8 cellular contexts compared by ENCODE assay signal in the genomic region with DNA sequence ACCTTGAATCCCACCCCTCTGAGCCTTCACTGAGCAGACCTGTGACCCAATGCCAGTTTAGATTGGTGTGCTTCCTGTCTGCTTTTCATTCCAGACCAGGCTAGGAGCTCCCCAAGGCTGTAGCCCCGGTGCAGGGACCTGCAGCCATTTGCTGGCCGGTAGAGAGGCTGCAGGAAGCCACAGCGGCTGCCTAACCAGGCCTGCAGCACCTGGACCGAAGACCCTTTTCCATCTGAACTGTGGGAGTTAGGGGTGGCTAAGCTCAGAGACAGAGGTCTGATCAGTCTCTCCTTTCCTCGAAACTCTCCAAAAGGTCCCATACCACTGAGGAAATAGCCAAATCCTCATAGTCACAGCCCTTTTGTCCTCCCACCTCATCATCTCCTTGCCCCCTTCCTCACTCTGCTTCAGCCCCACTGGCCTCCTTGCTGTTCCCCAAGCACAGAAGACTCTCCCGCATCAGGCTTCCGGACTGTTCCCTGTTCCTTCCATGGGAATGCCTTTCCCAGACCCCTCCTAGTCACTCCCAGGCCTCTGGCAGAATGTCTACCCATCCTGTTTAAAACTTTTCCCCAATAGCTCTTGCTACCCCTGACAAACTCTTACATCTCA. TPM values are rescaled to one million over a fixed set of nuclear protein-coding genes. Genes with fewer than 3 reads are reported as not detected.
DNase-seq lines count a peak whose midpoint lies in the region; ATAC-seq, FAIRE-seq and TF ChIP-seq lines count a peak whose summit lies in the region.

No MANE protein-coding gene starts in this region.

- 74% methylated on average over 7 of the region's 7 CpGs for WGBS in K562 (ENCODE audit: insufficient coverage, low coverage, missing lambda C conversion rate)
- 92% methylated on average over 7 of the region's 7 CpGs for WGBS in lung, 2 donors
- 97% methylated on average over 7 of the region's 7 CpGs for WGBS in thymus

- peak overlapping the region; percentile 88 for H3K4me3 Mint-ChIP-seq in T-helper 1 cell treated with Interleukin-12 subunit alpha and Interleukin-12 subunit beta and Interleukin-4 antibody, amounts not matched to agents 30 μg/mL and 1 μg/mL, for 36 hours

- TF ChIP-seq CTCF in K562 (IDR thresholded peaks at IDR 0.05 in 2 of 3, conservative IDR thresholded peaks at IDR 0.05 in 1 of 3; ENCODE audit: insufficient read depth in 2 of 3, low read depth in 1 of 3, low read length in 3 of 3) (no peak), lung (IDR thresholded peaks at IDR 0.05; ENCODE audit: control extremely low read depth, extremely low read depth) (no peak)

- H3K36me3 Mint-ChIP-seq in T-helper 1 cell treated with Interleukin-12 subunit alpha and Interleukin-12 subunit beta and Interleukin-4 antibody, amounts not matched to agents 30 μg/mL and 1 μg/mL, for 36 hours (ENCODE audit: low read depth), result peaks cover 11% of the 10 kb centered on the region

- CTCF ChIA-PET in K562 (lab: Yijun Ruan, JAX; ENCODE audit: low intra/inter-chr PET ratio), result interaction anchor here (0.6 kb wide), 1 partner anchor 441 kb away, joined by 4 read pairs; no protein-coding TSS in a partner anchor

- DNase-seq in T-helper 1 cell (no peak), K562 (ENCODE audit: extremely low read depth in 1 of 4, low spot score in 3 of 4) (no peak), lung (ENCODE audit: low spot score) (no peak)

- H3K4me3 ChIP-seq in K562 (peak overlapping the region; percentile 88), lung (no peak overlapping the region), thymus (ENCODE audit: low read length) (peak overlapping the region; percentile 97)

- no TSS peak for BruUV-seq in K562 (replicated peaks; lab: Mats Ljungman, UMichigan)

- H4K20me1 ChIP-seq in K562 (replicated peaks; ENCODE audit: control insufficient read depth, insufficient read depth, low read length), result peaks cover 4% of the 10 kb centered on the region; the same call in 1 of the 2 replicates

- in situ Hi-C loops in K562 (cut with MboI), result no loop called here

- H2AFZ ChIP-seq in K562 (ENCODE audit: low read depth, low read length), result peak overlapping the region; percentile 100

- H3K36me3 ChIP-seq in K562 (ENCODE audit: control insufficient read depth, insufficient read depth, low read length), result peaks cover 34% of the 10 kb centered on the region
- peaks cover 2 to 5% of the 10 kb centered on the region in 2 donors for H3K36me3 ChIP-seq in lung (ENCODE audit: control insufficient read depth in 2 of 2, insufficient read depth in 2 of 2, low read length in 2 of 2)
- no peaks in the 10 kb centered on the region for H3K36me3 ChIP-seq in thymus (ENCODE audit: control insufficient read depth, insufficient read depth)

- ATAC-seq in K562 (no peak), lung (ENCODE audit: insufficient read depth, low FRiP score) (no peak), GM21515 (IDR thresholded peaks at IDR 0.05; ENCODE audit: unreplicated experiment) (no peak), GM21390 (IDR thresholded peaks at IDR 0.05; ENCODE audit: unreplicated experiment) (no peak), GM21576 (IDR thresholded peaks at IDR 0.05; ENCODE audit: unreplicated experiment) (no peak)

- no peak for TF ChIP-seq EP300 in K562 (IDR thresholded peaks at IDR 0.05; ENCODE audit: low read length)

- no peak for TF ChIP-seq RAD21 in K562 (CRISPR knock-in tag; conservative IDR thresholded peaks at IDR 0.05 in 1 of 2, IDR thresholded peaks at IDR 0.05 in 1 of 2)

- peaks cover 14 to 24% of the 10 kb centered on the region in 2 experiments; a peak in 4 of 5 replicates for H3K27me3 ChIP-seq in K562 (ENCODE audit: control insufficient read depth in 2 of 2, insufficient read depth in 2 of 2, low read length in 2 of 2)
- no peaks in the 10 kb centered on the region for H3K27me3 ChIP-seq in lung (ENCODE audit: control insufficient read depth, insufficient read depth)
- no peaks in the 10 kb centered on the region for H3K27me3 ChIP-seq in thymus (ENCODE audit: control insufficient read depth, insufficient read depth)

- H3K4me1 ChIP-seq in K562 (replicated peaks in 1 of 2; ENCODE audit: control insufficient read depth in 2 of 2, insufficient read depth in 2 of 2, low read length in 2 of 2), result peaks cover 5 to 8% of the 10 kb centered on the region in 2 experiments; a peak in 4 of 5 replicates
- peaks cover 0 to 4% of the 10 kb centered on the region in 2 donors for H3K4me1 ChIP-seq in lung (ENCODE audit: control insufficient read depth in 2 of 2, insufficient read depth in 2 of 2, low read length in 2 of 2)
- H3K4me1 ChIP-seq in thymus (ENCODE audit: control insufficient read depth, insufficient read depth, low read length), result peaks cover 11% of the 10 kb centered on the region

- POLR2A ChIA-PET in K562 (lab: Yijun Ruan, JAX), result interaction anchor here (0.6 to 1.2 kb wide), 5 partner anchors 9 to 666 kb away, joined by 3 to 5 read pairs (median 3); no protein-coding TSS in a partner anchor

- H3K9me1 ChIP-seq in K562 (ENCODE audit: control insufficient read depth, insufficient read depth, low read length), result no peaks in the 10 kb centered on the region

- H3K79me2 ChIP-seq in K562 (ENCODE audit: control insufficient read depth, insufficient read depth, low read length), result peaks cover 29% of the 10 kb centered on the region

- intact Hi-C loops in K562 (cut with micrococcal nuclease), result loop anchor here (2.0 kb wide), 1 partner anchor 50 kb away; a partner anchor contains a TSS

- H3K4me2 ChIP-seq in K562 (ENCODE audit: insufficient read depth, low read length), result peak overlapping the region; percentile 98

- H3K9me3 ChIP-seq in K562 (replicated peaks; ENCODE audit: control insufficient read depth, insufficient read depth, low read depth, low read length), result no peaks in the 10 kb centered on the region
- H3K9me3 ChIP-seq in lung (ENCODE audit: control insufficient read depth in 2 of 2, insufficient read depth in 1 of 2, low read length in 1 of 2), result no peaks in the 10 kb centered on the region
- no peaks in the 10 kb centered on the region for H3K9me3 ChIP-seq in thymus (ENCODE audit: control insufficient read depth)

- H3K27ac ChIP-seq in K562 (ENCODE audit: extremely low read depth, low read depth, low read length) (no peak overlapping the region), lung (ENCODE audit: low read depth in 1 of 2, low read length in 1 of 2) (peak overlapping the region; percentile 56 to 62), thymus (ENCODE audit: low read depth) (peak overlapping the region; percentile 86)

- H3K9me3 Mint-ChIP-seq in T-helper 1 cell treated with Interleukin-12 subunit alpha and Interleukin-12 subunit beta and Interleukin-4 antibody, amounts not matched to agents 30 μg/mL and 1 μg/mL, for 36 hours, result no peaks in the 10 kb centered on the region

- TF ChIP-seq POLR2A in K562 (conservative IDR thresholded peaks at IDR 0.05), result no peak

- peak overlapping the region in 1 of 2 experiments; percentile 97; a peak in 2 of 4 replicates for H3K9ac ChIP-seq in K562 (ENCODE audit: insufficient read depth in 1 of 2, low read depth in 2 of 2, low read length in 2 of 2)

- no peaks in the 10 kb centered on the region for H3K27me3 Mint-ChIP-seq in T-helper 1 cell treated with Interleukin-12 subunit alpha and Interleukin-12 subunit beta and Interleukin-4 antibody, amounts not matched to agents 30 μg/mL and 1 μg/mL, for 36 hours (ENCODE audit: low read depth)

- peaks cover 21% of the 10 kb centered on the region for H3K4me1 Mint-ChIP-seq in T-helper 1 cell treated with Interleukin-12 subunit alpha and Interleukin-12 subunit beta and Interleukin-4 antibody, amounts not matched to agents 30 μg/mL and 1 μg/mL, for 36 hours (ENCODE audit: low read depth)

- FAIRE-seq in K562 (lab: Jason Lieb, UNC), result no peak

- H3K27ac Mint-ChIP-seq in T-helper 1 cell treated with Interleukin-12 subunit alpha and Interleukin-12 subunit beta and Interleukin-4 antibody, amounts not matched to agents 30 μg/mL and 1 μg/mL, for 36 hours, result peak overlapping the region; percentile 88

RNA-seq across cellular contexts. Expression of a gene that starts 0.7 kb away (rescaled TPM):
- total RNA-seq in K562 (2011; cell fraction: chromatin; rRNA removed; ENCODE audit: low replicate concordance), result 47.2 and 56.1 TPM in 2 replicates
- total RNA-seq in K562 (2011; cell fraction: nucleolus; rRNA removed), result 26.2 and 29.2 TPM in 2 replicates
- 46.0 and 51.2 TPM in 2 replicates for total RNA-seq in K562 (2011; cell fraction: nucleoplasm; rRNA removed)
- 36.3 and 41.1 TPM in 2 replicates for total RNA-seq in K562 (2014; rRNA removed)
- total RNA-seq in K562 (2014; rRNA removed; fragmentation: Illumina TruSeq; extraction: Trizol), result 66.7 and 68.3 TPM in 2 replicates
- total RNA-seq in K562 (2015; rRNA removed; fragmentation: Illumina TruSeq; extraction: Trizol), result 66.3 and 76.3 TPM in 2 replicates
- 42.6 and 42.8 TPM in 2 replicates for total RNA-seq in K562 (2021)
- polyA plus RNA-seq in K562 (2011; rRNA removed), result 47.8 and 54.1 TPM in 2 replicates
- 36.0 and 44.3 TPM in 2 replicates for polyA plus RNA-seq in K562 (2011; cell fraction: cytosol; rRNA removed)
- 28.6 and 31.9 TPM in 2 replicates for polyA plus RNA-seq in K562 (2011; cell fraction: nucleus; rRNA removed)
- 23.3 and 38.7 TPM in 2 replicates for polyA plus RNA-seq in K562 (2012)
- polyA plus RNA-seq in K562 (2014; fragmentation: Illumina TruSeq; extraction: Trizol), result 52.4 and 69.9 TPM in 2 replicates
- 100 to 1,000 TPM in 1 of 2 experiments, 10 to 100 TPM in 1; 46.1 to 111 TPM for polyA plus RNA-seq in K562 (2014; fragmentation: Nextera tagmentation; extraction: Ambion mirVana)
- polyA plus RNA-seq in K562 (2014; rRNA removed), result 41.5 and 45.3 TPM in 2 replicates
- polyA minus RNA-seq in K562 (2011; rRNA and poly(A)+ RNA removed), result 41.2 and 45.3 TPM in 2 replicates
- 15.5 and 18.8 TPM in 2 replicates for polyA minus RNA-seq in K562 (2011; cell fraction: cytosol; rRNA and poly(A)+ RNA removed)
- 25.7 and 43.5 TPM in 2 replicates for polyA minus RNA-seq in K562 (2011; cell fraction: nucleus; rRNA and poly(A)+ RNA removed)
- total RNA-seq in lung, result 10 to 100 TPM; 17.5 to 18.4 TPM
- 10 to 100 TPM; 11.6 to 16.0 TPM for polyA plus RNA-seq in lung
- 20.6 TPM for polyA plus RNA-seq in thymus

RNA-seq across cellular contexts. Expression of a gene that starts 49.3 kb away (rescaled TPM):
- total RNA-seq in K562 (2011; cell fraction: chromatin; rRNA removed; ENCODE audit: low replicate concordance), result 5.5 and 11.9 TPM in 2 replicates
- total RNA-seq in K562 (2011; cell fraction: nucleolus; rRNA removed), result 11.8 and 16.0 TPM in 2 replicates
- total RNA-seq in K562 (2011; cell fraction: nucleoplasm; rRNA removed), result 9.7 and 11.1 TPM in 2 replicates
- total RNA-seq in K562 (2014; rRNA removed) (8.5 and 11.8 TPM in 2 replicates), K562 (2014; rRNA removed; fragmentation: Illumina TruSeq; extraction: Trizol) (7.0 and 7.6 TPM in 2 replicates), K562 (2015; rRNA removed; fragmentation: Illumina TruSeq; extraction: Trizol) (7.9 and 8.1 TPM in 2 replicates), K562 (2021) (10.6 and 11.6 TPM in 2 replicates), lung (1 to 10 TPM; 2.4 to 4.3 TPM)
- polyA plus RNA-seq in K562 (2011; rRNA removed) (6.7 and 11.4 TPM in 2 replicates), K562 (2014; fragmentation: Illumina TruSeq; extraction: Trizol) (12.4 and 12.8 TPM in 2 replicates), K562 (2014; fragmentation: Nextera tagmentation; extraction: Ambion mirVana) (10 to 100 TPM in 1 of 2 experiments, 1 to 10 TPM in 1; 6.3 to 11.4 TPM), K562 (2014; rRNA removed) (7.3 and 7.6 TPM in 2 replicates), lung (1 to 10 TPM; 1.3 to 2.9 TPM), thymus (2.3 TPM)
- 13.4 and 13.5 TPM in 2 replicates for polyA plus RNA-seq in K562 (2011; cell fraction: cytosol; rRNA removed)
- polyA plus RNA-seq in K562 (2011; cell fraction: nucleus; rRNA removed), result 5.1 and 5.9 TPM in 2 replicates
- 9.6 and 9.8 TPM in 2 replicates for polyA plus RNA-seq in K562 (2012)
- 11.0 and 13.8 TPM in 2 replicates for polyA minus RNA-seq in K562 (2011; rRNA and poly(A)+ RNA removed)
- 5.7 and 7.2 TPM in 2 replicates for polyA minus RNA-seq in K562 (2011; cell fraction: cytosol; rRNA and poly(A)+ RNA removed)
- polyA minus RNA-seq in K562 (2011; cell fraction: nucleus; rRNA and poly(A)+ RNA removed), result 5.8 and 10.2 TPM in 2 replicates
